8 cellular contexts compared by ENCODE assay signal in the genomic region with DNA sequence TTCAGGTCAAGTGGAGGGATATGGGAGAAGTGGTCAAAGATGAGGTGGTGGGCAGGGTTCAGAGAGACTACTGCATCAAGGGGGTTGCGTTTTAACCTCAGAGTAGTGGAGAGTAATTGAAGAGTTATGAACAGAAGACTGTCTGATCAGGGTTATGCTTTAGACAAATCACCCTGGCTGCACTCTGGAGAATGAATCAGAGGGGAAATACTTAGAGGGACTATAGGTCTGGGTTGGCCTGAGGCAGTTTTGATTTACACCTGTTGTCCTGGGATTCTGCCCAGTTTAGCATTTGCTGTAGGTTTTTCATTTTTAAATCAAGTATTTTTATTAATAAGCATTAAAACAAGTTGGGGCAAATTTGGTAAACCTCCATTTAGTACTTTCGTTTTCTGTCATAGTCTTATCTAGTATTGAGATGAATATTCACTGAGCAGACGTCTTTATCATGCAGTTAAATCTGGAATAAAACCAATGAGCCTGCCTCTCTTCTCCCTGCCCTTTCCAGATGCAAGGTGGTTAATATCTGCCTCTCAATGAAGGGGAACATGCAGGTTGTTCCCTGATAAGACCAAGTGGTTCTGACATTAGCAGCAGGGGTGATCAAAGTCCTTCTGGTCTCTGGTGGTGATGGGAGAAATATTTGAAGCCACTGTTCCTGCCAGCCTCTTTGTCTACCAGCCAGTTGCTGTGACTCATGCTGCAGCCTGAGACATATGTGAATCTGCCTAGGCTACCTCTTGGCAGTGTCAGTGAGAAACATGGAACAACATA.
DNase-seq lines count a peak whose midpoint lies in the region; ATAC-seq and TF ChIP-seq lines count a peak whose summit lies in the region.

No MANE protein-coding gene starts in this region.

- peak overlapping the region; percentile 53 for H3K27ac Mint-ChIP-seq in activated CD4-positive, alpha-beta memory T cell treated with anti-CD3 and anti-CD28 coated beads, Interleukin-2, amount 10 ng/mL, durations not matched to agents 7 days and 5 days

- CTCF ChIA-PET in activated CD4-positive, alpha-beta memory T cell treated with anti-CD3 and anti-CD28 coated beads, Interleukin-2, amount 10 ng/mL, durations not matched to agents 7 days and 5 days (lab: Charles Lee), result no interaction called here

- ATAC-seq in HG02973 (IDR thresholded peaks at IDR 0.05; ENCODE audit: unreplicated experiment), result peak; percentile 59
- no peak for ATAC-seq in GM21825 (IDR thresholded peaks at IDR 0.05; ENCODE audit: unreplicated experiment)

- TF ChIP-seq CTCF in parathyroid adenoma (IDR thresholded peaks at IDR 0.05), result no peak

- peak; percentile 11 for DNase-seq in NCI-H2196 (lab: John Stamatoyannopoulos, UW; ENCODE audit: unreplicated experiment)
- DNase-seq in NCI-H2196 treated with DMSO at 0.1 percent for 48 hours (lab: John Stamatoyannopoulos, UW; ENCODE audit: unreplicated experiment), result no peak
- peak; percentile 18 for DNase-seq in activated CD4-positive, alpha-beta memory T cell treated with anti-CD3 and anti-CD28 coated beads, Interleukin-2, amount 10 ng/mL, durations not matched to agents 7 days and 5 days
- no peak for DNase-seq in MV-4-11 (lab: John Stamatoyannopoulos, UW)
- no peak for DNase-seq in UCSD-AML1 (lab: John Stamatoyannopoulos, UW; ENCODE audit: unreplicated experiment)

- H3K9me3 ChIP-seq in parathyroid adenoma (ENCODE audit: control insufficient read depth, low read length), result no peaks in the 10 kb centered on the region

- H3K4me1 ChIP-seq in parathyroid adenoma, result peaks cover 10% of the 10 kb centered on the region

- POLR2A ChIA-PET in activated CD4-positive, alpha-beta memory T cell treated with anti-CD3 and anti-CD28 coated beads, Interleukin-2, amount 10 ng/mL, durations not matched to agents 7 days and 5 days (lab: Charles Lee), result no interaction called here

- H3K27ac ChIP-seq in parathyroid adenoma, result peak overlapping the region; percentile 39

- no peaks in the 10 kb centered on the region for H3K27me3 ChIP-seq in parathyroid adenoma (ENCODE audit: control insufficient read depth, insufficient read depth, low read length)

- H3K36me3 Mint-ChIP-seq in activated CD4-positive, alpha-beta memory T cell treated with anti-CD3 and anti-CD28 coated beads, Interleukin-2, amount 10 ng/mL, durations not matched to agents 7 days and 5 days (ENCODE audit: low read depth), result peaks cover 3% of the 10 kb centered on the region

- H3K4me3 Mint-ChIP-seq in activated CD4-positive, alpha-beta memory T cell treated with anti-CD3 and anti-CD28 coated beads, Interleukin-2, amount 10 ng/mL, durations not matched to agents 7 days and 5 days, result no peak overlapping the region

- peak overlapping the region; percentile 17 for H2AFZ ChIP-seq in parathyroid adenoma

- H3K79me2 ChIP-seq in parathyroid adenoma, result no peaks in the 10 kb centered on the region

- no peak overlapping the region for H3K9ac ChIP-seq in parathyroid adenoma

- H3K4me3 ChIP-seq in parathyroid adenoma (ENCODE audit: low read depth, low read length), result no peak overlapping the region

- H3K4me1 Mint-ChIP-seq in activated CD4-positive, alpha-beta memory T cell treated with anti-CD3 and anti-CD28 coated beads, Interleukin-2, amount 10 ng/mL, durations not matched to agents 7 days and 5 days, result peaks cover 28% of the 10 kb centered on the region

- H3K4me2 ChIP-seq in parathyroid adenoma (ENCODE audit: low read length), result peak overlapping the region; percentile 35

- H3K36me3 ChIP-seq in parathyroid adenoma (ENCODE audit: control insufficient read depth, insufficient read depth, low read length), result no peaks in the 10 kb centered on the region

- H3K27me3 Mint-ChIP-seq in activated CD4-positive, alpha-beta memory T cell treated with anti-CD3 and anti-CD28 coated beads, Interleukin-2, amount 10 ng/mL, durations not matched to agents 7 days and 5 days, result no peaks in the 10 kb centered on the region

- no peaks in the 10 kb centered on the region for H3K9me3 Mint-ChIP-seq in activated CD4-positive, alpha-beta memory T cell treated with anti-CD3 and anti-CD28 coated beads, Interleukin-2, amount 10 ng/mL, durations not matched to agents 7 days and 5 days

Comparison
In these comparisons a context has a peak if more than half of its experiments do, and no peak if none do; other contexts are left out.
1. DNase-seq: peak in NCI-H2196 (single experiment) and activated CD4-positive, alpha-beta memory T cell treated with anti-CD3 and anti-CD28 coated beads, Interleukin-2, amount 10 ng/mL, durations not matched to agents 7 days and 5 days (single experiment); none in NCI-H2196 treated with DMSO at 0.1 percent for 48 hours (single experiment), MV-4-11 (single experiment) and UCSD-AML1 (single experiment).